Comparison of ENCODE assay signal across 1 cellular context in genomic region chr5:95729115-95730010, GRCh38.
TF ChIP-seq lines count a peak whose summit lies in the region.

No MANE protein-coding gene starts in this region.

TF ChIP-seq in HCT116, 20 proteins besides CTCF, POLR2A, EP300 and RAD21 (continued from another document):
- TF ChIP-seq REST (IDR thresholded peaks at IDR 0.05; ENCODE audit: low read depth) (no peak), ELF1 (IDR thresholded peaks at IDR 0.05; ENCODE audit: borderline replicate concordance, low read depth) (no peak), ZFX (IDR thresholded peaks at IDR 0.05) (no peak), JUND (IDR thresholded peaks at IDR 0.05) (no peak), FOSL1 (IDR thresholded peaks at IDR 0.05; ENCODE audit: low read depth) (no peak), EZH2phosphoT487 (IDR thresholded peaks at IDR 0.05; ENCODE audit: borderline replicate concordance) (no peak), EZH2 (IDR thresholded peaks at IDR 0.05) (no peak), TCF7L2 (IDR thresholded peaks at IDR 0.05; ENCODE audit: borderline replicate concordance, extremely low read depth, insufficient read depth, insufficient read length) (no peak), SIN3A (IDR thresholded peaks at IDR 0.05; ENCODE audit: low read depth) (no peak)
